ENCODE assay signal across 18 cellular contexts in genomic region chr1:29052100-29052499, GRCh38.
"Had no signal": no experiment of that assay in that cellular context is flagged by ENCODE, and none has a peak within 500 bp of the region (broad histone marks: within the 10 kb centered on the region; RNA-seq: fewer than 3 reads in every experiment).

No MANE protein-coding gene starts in this region.

- H3K4me3 ChIP-seq: colonic mucosa, esophagus squamous epithelium, hepatocyte, lung, pancreas, skin epidermis had no signal

- H3K27me3 ChIP-seq: colonic mucosa, esophagus squamous epithelium, hepatocyte, pancreas had no signal

- DNase-seq: activated CD4-positive, CD25-positive, alpha-beta regulatory T cell treated with anti-CD3 and anti-CD28 coated beads, Interleukin-2, amount 50 U/mL, for 72 hours; activated naive CD4-positive, alpha-beta T cell treated with anti-CD3 and anti-CD28 coated beads for 36 hours; amniotic stem cell; central memory CD4-positive, alpha-beta T cell; colonic mucosa; esophagus squamous epithelium; islet precursor cell; pancreas; retina; stimulated activated CD4-positive, alpha-beta T cell treated with anti-CD3 and anti-CD28 coated beads, Interleukin-4, amount 100 ng/mL, for 24 hours; stimulated activated naive CD8-positive, alpha-beta T cell treated with anti-CD3 and anti-CD28 coated beads, Interleukin-15, Interleukin-2, amounts not matched to agents 100 U/mL and 50 U/mL, for 24 hours; T-cell; T1000 had no signal

- H3K27ac ChIP-seq: colonic mucosa, esophagus squamous epithelium, hepatocyte, pancreas, skin epidermis had no signal

- H3K27me3 Mint-ChIP-seq: activated T-helper 17 cell treated with anti-CD3 and anti-CD28 coated beads, Interleukin-2, amount 50 U/mL, for 72 hours; T-cell had no signal

- ATAC-seq: activated T-helper 17 cell treated with anti-CD3 and anti-CD28 coated beads, Interleukin-2, amount 50 U/mL, for 72 hours; pancreas; stimulated activated naive CD8-positive, alpha-beta T cell treated with anti-CD3 and anti-CD28 coated beads, Interleukin-15, Interleukin-2, amounts not matched to agents 100 U/mL and 50 U/mL, for 24 hours; T-cell had no signal

- H3K4me1 Mint-ChIP-seq: activated T-helper 17 cell treated with anti-CD3 and anti-CD28 coated beads, Interleukin-2, amount 50 U/mL, for 72 hours had no signal

- H3K9me3 Mint-ChIP-seq: activated naive CD4-positive, alpha-beta T cell treated with anti-CD3 and anti-CD28 coated beads for 36 hours; activated T-helper 17 cell treated with anti-CD3 and anti-CD28 coated beads, Interleukin-2, amount 50 U/mL, for 72 hours; brain; T-cell had no signal

- H3K79me2 ChIP-seq: hepatocyte had no signal

- H2AFZ ChIP-seq: hepatocyte had no signal

- H3K36me3 ChIP-seq: colonic mucosa, pancreas had no signal

- H3K4me2 ChIP-seq: hepatocyte had no signal

- H3K4me3 Mint-ChIP-seq: activated naive CD4-positive, alpha-beta T cell treated with anti-CD3 and anti-CD28 coated beads for 36 hours; activated T-helper 17 cell treated with anti-CD3 and anti-CD28 coated beads, Interleukin-2, amount 50 U/mL, for 72 hours; brain; T-cell had no signal

- H3K27ac Mint-ChIP-seq: activated naive CD4-positive, alpha-beta T cell treated with anti-CD3 and anti-CD28 coated beads for 36 hours; activated T-helper 17 cell treated with anti-CD3 and anti-CD28 coated beads, Interleukin-2, amount 50 U/mL, for 72 hours; brain had no signal

- H3K4me1 ChIP-seq: colonic mucosa, pancreas had no signal

- H3K9me3 ChIP-seq: colonic mucosa, esophagus squamous epithelium, pancreas had no signal
